Comparison of ENCODE assay signal across 21 cellular contexts in the genomic region with DNA sequence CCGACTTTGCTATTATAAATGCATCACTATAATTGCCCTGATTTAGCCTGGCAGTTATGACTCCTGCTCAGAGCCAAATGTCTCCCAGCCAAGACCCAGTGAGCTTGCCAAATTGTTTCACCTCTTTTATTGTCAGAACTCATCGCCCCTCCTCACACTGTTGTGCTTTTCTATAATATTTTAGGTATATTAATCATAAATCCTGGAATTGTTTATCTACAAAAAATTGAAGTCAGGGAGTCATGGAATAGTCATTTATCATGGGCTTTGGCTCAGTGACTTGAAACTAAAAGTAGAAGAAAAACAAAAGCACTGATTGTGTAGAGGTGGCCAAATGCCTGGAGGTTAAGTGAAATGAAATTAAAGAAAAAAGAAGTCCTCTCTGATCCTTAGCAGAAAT.
DNase-seq lines count a peak whose midpoint lies in the region; ATAC-seq and TF ChIP-seq lines count a peak whose summit lies in the region.
"Had no signal": no experiment of that assay in that cellular context is flagged by ENCODE, and none has a peak within 500 bp of the region (broad histone marks: within the 10 kb centered on the region; RNA-seq: fewer than 3 reads in every experiment).

No MANE protein-coding gene starts in this region.

- no peak overlapping the region for H3K4me3 ChIP-seq in body of pancreas

- no peak for TF ChIP-seq POLR2A in body of pancreas (IDR thresholded peaks at IDR 0.05)

- WGBS in body of pancreas, 2 donors: 26 to 32% methylated on average over 2 of the region's 2 CpGs

- H3K4me1 ChIP-seq in body of pancreas: peaks cover 5% of the 10 kb centered on the region

- peak; percentile 57 for DNase-seq in COLO829 (ENCODE audit: low spot score)
- DNase-seq in NCI-H446 treated with DMSO at 0.1 percent for 48 hours (lab: John Stamatoyannopoulos, UW): peak; percentile 22
- peak in 3 of 4 donors; percentile 33 to 51 (median 41) for DNase-seq in body of pancreas
- DNase-seq in kidney glomerular epithelial cell (lab: John Stamatoyannopoulos, UW): peak; percentile 58
- no peak for DNase-seq in DMS79 treated with DMSO at 0.1 percent for 48 hours (lab: John Stamatoyannopoulos, UW)
- DNase-seq in GM20000 (ENCODE audit: low spot score): no peak
- no peak for DNase-seq in effector CD8-positive, alpha-beta T cell (lab: John Stamatoyannopoulos, UW)
- DNase-seq in cortex of kidney (lab: John Stamatoyannopoulos, UW): no peak
- DNase-seq: activated CD8-positive, alpha-beta T cell treated with anti-CD3 and anti-CD28 coated beads, Interleukin-2, amount 10 ng/mL, durations not matched to agents 7 days and 5 days; amniotic stem cell; naive thymus-derived CD4-positive, alpha-beta T cell; NCI-H1417 treated with DMSO at 0.1 percent for 48 hours; NCI-H2107; NCI-H526; substantia nigra had no signal

- no peaks in the 10 kb centered on the region for H3K27me3 ChIP-seq in body of pancreas

- intact Hi-C loops in body of pancreas (cut with DNase I): no loop called here

- H3K27ac ChIP-seq in body of pancreas: peak overlapping the region in 3 of 4 donors; percentile 24 to 51 (median 42)
- H3K27ac ChIP-seq: C4-2B, HL-60 had no signal

- H3K9me3 ChIP-seq in body of pancreas: no peaks in the 10 kb centered on the region

- TF ChIP-seq CTCF in body of pancreas (IDR thresholded peaks at IDR 0.05) (no peak), GM20000 (IDR thresholded peaks at IDR 0.05; ENCODE audit: extremely low read depth, missing control alignments) (no peak)

- H3K36me3 ChIP-seq in body of pancreas (replicated peaks in 1 of 2; ENCODE audit: insufficient read depth in 1 of 2, low read depth in 2 of 2): no peaks in the 10 kb centered on the region

- peak; percentile 77 for ATAC-seq in body of pancreas
- ATAC-seq: activated CD4-positive, CD25-positive, alpha-beta regulatory T cell treated with anti-CD3 and anti-CD28 coated beads, Interleukin-2, amount 50 U/mL, for 24 hours; activated CD8-positive, alpha-beta T cell treated with anti-CD3 and anti-CD28 coated beads, Interleukin-2, amount 10 ng/mL, durations not matched to agents 7 days and 5 days; esophagus mucosa; HepG2; naive thymus-derived CD4-positive, alpha-beta T cell; sciatic nerve had no signal

Comparison
In these comparisons a context has a peak if more than half of its experiments do, and no peak if none do; other contexts are left out.
1. DNase-seq: peak in COLO829 (single experiment), NCI-H446 treated with DMSO at 0.1 percent for 48 hours (single experiment), body of pancreas (3 of 4) and kidney glomerular epithelial cell (single experiment); none in DMS79 treated with DMSO at 0.1 percent for 48 hours (single experiment), GM20000 (single experiment), effector CD8-positive, alpha-beta T cell (single experiment) and cortex of kidney (single experiment).